ENCODE assay signal across 8 cellular contexts in genomic region chr9:31799953-31800609, GRCh38.
DNase-seq lines count a peak whose midpoint lies in the region; ATAC-seq and TF ChIP-seq lines count a peak whose summit lies in the region.

No MANE protein-coding gene starts in this region.

- no peaks in the 10 kb centered on the region for H3K36me3 ChIP-seq in DOHH2 (ENCODE audit: control insufficient read depth, low read length)
- no peaks in the 10 kb centered on the region for H3K36me3 ChIP-seq in MG63

- no peak for ATAC-seq in GM19463 (IDR thresholded peaks at IDR 0.05; ENCODE audit: unreplicated experiment)
- ATAC-seq in HG02610 (IDR thresholded peaks at IDR 0.05; ENCODE audit: unreplicated experiment): no peak

- no peak overlapping the region for H3K4me2 ChIP-seq in DOHH2 (ENCODE audit: low read length)

- no peaks in the 10 kb centered on the region for H3K4me1 ChIP-seq in DOHH2 (ENCODE audit: control insufficient read depth, low read length)

- H3K27me3 ChIP-seq in DOHH2 (ENCODE audit: control insufficient read depth, low read length) (no peaks in the 10 kb centered on the region), MG63 (no peaks in the 10 kb centered on the region)

- H3K79me2 ChIP-seq in DOHH2 (ENCODE audit: control insufficient read depth, low read length): no peaks in the 10 kb centered on the region

- H3F3A ChIP-seq in DOHH2 (ENCODE audit: control insufficient read depth, insufficient read depth): no peaks in the 10 kb centered on the region

- no peak overlapping the region for H3K4me3 ChIP-seq in DOHH2 (ENCODE audit: low read length)
- no peak overlapping the region for H3K4me3 ChIP-seq in LNCaP clone FGC (ENCODE audit: low read depth, low read length)
- no peak overlapping the region for H3K4me3 ChIP-seq in MG63

- H3K27ac ChIP-seq in DOHH2 (ENCODE audit: low read depth, low read length): no peak overlapping the region

- DNase-seq in LNCaP clone FGC (ENCODE audit: low read depth): no peak
- peak; percentile 13 for DNase-seq in SKM-1 treated with dmso at 0.1 percent for 144 hours (lab: John Stamatoyannopoulos, UW; ENCODE audit: unreplicated experiment)
- peak; percentile 23 for DNase-seq in iris pigment epithelial cell (ENCODE audit: low read depth)
- DNase-seq in MG63: no peak
- no peak for DNase-seq in HCEC 1CT

- H3K9me3 ChIP-seq in DOHH2 (ENCODE audit: control insufficient read depth, insufficient read depth, low read length) (no peaks in the 10 kb centered on the region), MG63 (no peaks in the 10 kb centered on the region)

- H3K9me2 ChIP-seq in DOHH2 (replicated peaks; ENCODE audit: control insufficient read depth, low read length): no peaks in the 10 kb centered on the region

- H4K20me1 ChIP-seq in DOHH2 (ENCODE audit: control insufficient read depth, insufficient read depth, low read depth, low read length): no peaks in the 10 kb centered on the region

- peak; percentile 55 for TF ChIP-seq CTCF in DOHH2 (IDR thresholded peaks at IDR 0.05; ENCODE audit: low read depth, low read length, poor library complexity, severe bottlenecking)
- TF ChIP-seq CTCF in LNCaP clone FGC (IDR thresholded peaks at IDR 0.05; ENCODE audit: control insufficient read depth, extremely low read depth, insufficient read depth): peak; percentile 83

Comparison
In these comparisons a context has a peak if more than half of its experiments do, and no peak if none do; other contexts are left out.
1. DNase-seq: peak in SKM-1 treated with dmso at 0.1 percent for 144 hours (single experiment) and iris pigment epithelial cell (single experiment); none in LNCaP clone FGC (single experiment), MG63 (single experiment) and HCEC 1CT (single experiment).